Comparison of ENCODE assay signal across 35 cellular contexts in the genomic region with DNA sequence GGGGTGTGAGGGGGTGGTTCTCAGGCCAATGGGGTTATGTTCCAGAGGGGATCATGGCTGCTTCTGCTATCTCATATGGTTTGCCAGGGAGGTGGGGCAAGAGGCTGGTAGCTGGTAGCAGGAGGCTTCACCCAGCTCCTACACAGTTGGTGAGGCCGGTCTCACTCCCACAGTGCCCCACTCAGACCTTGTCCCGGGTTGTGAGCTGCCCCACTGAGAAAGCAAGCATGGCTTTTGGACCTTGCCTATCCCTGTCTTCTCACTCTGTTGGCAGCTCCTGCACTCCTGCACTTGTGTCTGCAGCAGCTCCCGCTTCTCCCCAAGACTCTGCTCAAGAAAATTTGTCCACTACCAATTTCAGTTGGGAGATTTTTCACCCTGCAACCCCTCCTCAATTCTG.
"Had no signal": no experiment of that assay in that cellular context is flagged by ENCODE, and none has a peak within 500 bp of the region (broad histone marks: within the 10 kb centered on the region; RNA-seq: fewer than 3 reads in every experiment).

No MANE protein-coding gene starts in this region.

- H3K36me3 ChIP-seq: MG63 had no signal

- H3K27me3 ChIP-seq: MG63 had no signal

- H3K27ac ChIP-seq: KMS-11 had no signal

- H3K4me3 ChIP-seq: MG63 had no signal

- H3K4me2 ChIP-seq: KMS-11 had no signal

- DNase-seq: Karpas-422, Kasumi-1, KBM-7, KG1, MG63, MM.1S, MV-4-11, NCI-H1048, NCI-H1092, NCI-H1092 treated with DMSO at 0.1 percent for 48 hours, NCI-H1105, NCI-H1105 treated with DMSO at 0.1 percent for 48 hours, NCI-H1417, NCI-H1417 treated with DMSO at 0.1 percent for 48 hours, NCI-H1436, NCI-H1436 treated with DMSO at 0.1 percent for 48 hours, NCI-H146, NCI-H1694, NCI-H1694 treated with DMSO at 0.1 percent for 48 hours, NCI-H187, NCI-H187 treated with DMSO at 0.1 percent for 48 hours, NCI-H1930, NCI-H2029, NCI-H2029 treated with DMSO at 0.1 percent for 48 hours, NCI-H2081, NCI-H2081 treated with DMSO at 0.1 percent for 48 hours, NCI-H2107, NCI-H2171, NCI-H2171 treated with DMSO at 0.1 percent for 48 hours, NCI-H2227 treated with DMSO at 0.1 percent for 48 hours, NCI-H226, NCI-H345, NCI-H446, NCI-H446 treated with DMSO at 0.1 percent for 48 hours had no signal

- H3K9ac ChIP-seq: KMS-11 had no signal
